ENCODE assay signal across 23 cellular contexts in the genomic region with DNA sequence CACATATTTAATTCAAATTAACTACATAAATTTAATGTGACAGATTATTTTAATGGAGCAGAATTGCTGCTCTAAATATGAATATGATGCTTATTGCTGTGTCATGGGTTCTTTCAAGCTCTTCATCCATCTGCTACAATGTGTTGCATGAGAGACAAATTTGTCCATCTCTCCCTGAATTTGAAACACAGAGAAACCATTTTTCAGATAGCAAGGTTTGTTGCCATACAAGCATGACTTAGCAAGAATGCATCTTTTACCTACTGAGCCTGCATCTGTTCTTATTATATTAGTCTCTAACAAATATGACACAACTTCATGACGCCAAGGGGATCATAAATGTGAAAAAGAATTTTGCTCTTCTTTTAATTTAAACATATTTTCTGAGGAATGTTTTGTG. TPM values are rescaled to one million over a fixed set of nuclear protein-coding genes. Genes with fewer than 3 reads are reported as not detected.
DNase-seq lines count a peak whose midpoint lies in the region; ATAC-seq, FAIRE-seq and TF ChIP-seq lines count a peak whose summit lies in the region.
"Had no signal": no experiment of that assay in that cellular context is flagged by ENCODE, and none has a peak within 500 bp of the region (broad histone marks: within the 10 kb centered on the region; RNA-seq: fewer than 3 reads in every experiment).

No MANE protein-coding gene starts in this region.

- no peaks in the 10 kb centered on the region for H3K9me1 ChIP-seq in K562 (ENCODE audit: control insufficient read depth, insufficient read depth, low read length)

- H3K9me3 ChIP-seq in HEK293 (ENCODE audit: control insufficient read depth, insufficient read depth, low read depth, low read length), result no peaks in the 10 kb centered on the region
- H3K9me3 ChIP-seq in K562 (replicated peaks; ENCODE audit: control insufficient read depth, insufficient read depth, low read depth, low read length), result no peaks in the 10 kb centered on the region
- H3K9me3 ChIP-seq: BLaER1 treated with 17β-estradiol and CSF1 and Interleukin-3, amounts not matched to agents 10 nM and 100 nM; Caco-2 had no signal

- no peaks in the 10 kb centered on the region for H3K79me2 ChIP-seq in K562 (ENCODE audit: control insufficient read depth, insufficient read depth, low read length)

- 0% methylated on average over 1 of the region's 1 CpG for WGBS in K562 (ENCODE audit: insufficient coverage, low coverage, missing lambda C conversion rate)

- no peak; the same call in 2 of the 3 replicates for ATAC-seq in K562
- ATAC-seq in GM18909 (IDR thresholded peaks at IDR 0.05; ENCODE audit: poor library complexity, unreplicated experiment), result no peak
- ATAC-seq in GM19023 (IDR thresholded peaks at IDR 0.05; ENCODE audit: unreplicated experiment), result no peak
- ATAC-seq: CD8-positive, alpha-beta T cell; GM12878 had no signal

- TF ChIP-seq POLR2A in K562 (conservative IDR thresholded peaks at IDR 0.05), result no peak

- H3K27ac ChIP-seq in HEK293 (ENCODE audit: extremely low read depth, low read depth, low read length) (no peak overlapping the region), K562 (ENCODE audit: extremely low read depth, low read depth, low read length) (no peak overlapping the region)
- H3K27ac ChIP-seq: BLaER1 treated with 17β-estradiol and CSF1 and Interleukin-3, amounts not matched to agents 10 nM and 100 nM; C4-2B had no signal

- H4K20me1 ChIP-seq in K562 (replicated peaks; ENCODE audit: control insufficient read depth, insufficient read depth, low read length), result no peaks in the 10 kb centered on the region
- H4K20me1 ChIP-seq: BLaER1 treated with 17β-estradiol and CSF1 and Interleukin-3, amounts not matched to agents 10 nM and 100 nM had no signal

- peaks cover 0 to 3% of the 10 kb centered on the region in 2 experiments; a peak in 2 of 5 replicates for H3K27me3 ChIP-seq in K562 (ENCODE audit: control insufficient read depth in 2 of 2, insufficient read depth in 2 of 2, low read length in 2 of 2)

- TF ChIP-seq CTCF in HEK293 (tag by site-specific recombination; IDR thresholded peaks at IDR 0.05) (no peak), K562 (IDR thresholded peaks at IDR 0.05 in 2 of 3, conservative IDR thresholded peaks at IDR 0.05 in 1 of 3; ENCODE audit: insufficient read depth in 2 of 3, low read depth in 1 of 3, low read length in 3 of 3) (no peak)

- CTCF ChIA-PET in HEK293 (lab: Yijun Ruan, JAX) (interaction anchor here (0.6 to 2.1 kb wide), 2 partner anchors 59 to 61 kb away, joined by 4 to 6 read pairs; no protein-coding TSS in a partner anchor), K562 (lab: Yijun Ruan, JAX; ENCODE audit: low intra/inter-chr PET ratio) (no interaction called here)

- BruUV-seq in K562 (replicated peaks; lab: Mats Ljungman, UMichigan), result no TSS peak

- H2AFZ ChIP-seq in K562 (ENCODE audit: low read depth, low read length), result no peak overlapping the region

- no peak for TF ChIP-seq RAD21 in K562 (CRISPR knock-in tag; conservative IDR thresholded peaks at IDR 0.05 in 1 of 2, IDR thresholded peaks at IDR 0.05 in 1 of 2)

- H3K4me1 ChIP-seq in HEK293 (ENCODE audit: control insufficient read depth, insufficient read depth, low read length) (no peaks in the 10 kb centered on the region), K562 (replicated peaks in 1 of 2; ENCODE audit: control insufficient read depth in 2 of 2, insufficient read depth in 2 of 2, low read length in 2 of 2) (no peaks in the 10 kb centered on the region; a peak in 1 of 5 replicates)
- H3K4me1 ChIP-seq: BLaER1 treated with 17β-estradiol and CSF1 and Interleukin-3, amounts not matched to agents 10 nM and 100 nM had no signal

- no peak overlapping the region for H3K9ac ChIP-seq in K562 (ENCODE audit: insufficient read depth in 1 of 2, low read depth in 2 of 2, low read length in 2 of 2)
- H3K9ac ChIP-seq: BLaER1 treated with 17β-estradiol and CSF1 and Interleukin-3, amounts not matched to agents 10 nM and 100 nM had no signal

- DNase-seq in K562 (ENCODE audit: extremely low read depth in 1 of 4, low spot score in 3 of 4) (no peak), DMS53 (lab: John Stamatoyannopoulos, UW) (no peak)
- DNase-seq: 8988T; AML-193; Caco-2; Calu3; CD4-positive, alpha-beta T cell; CD8-positive, alpha-beta T cell; DMS79; DND-41; EL; GDM1 had no signal

- peak; percentile 46 for FAIRE-seq in K562 (lab: Jason Lieb, UNC)
- FAIRE-seq: A204.1, D721Med, GM12878, GM12892, GM18507 had no signal

- H3K4me2 ChIP-seq in K562 (ENCODE audit: insufficient read depth, low read length), result no peak overlapping the region
- H3K4me2 ChIP-seq: BLaER1 treated with 17β-estradiol and CSF1 and Interleukin-3, amounts not matched to agents 10 nM and 100 nM had no signal

- no peak overlapping the region for H3K4me3 ChIP-seq in HEK293 (ENCODE audit: low read depth, low read length)
- no peak overlapping the region for H3K4me3 ChIP-seq in K562
- H3K4me3 ChIP-seq: BLaER1 treated with 17β-estradiol and CSF1 and Interleukin-3, amounts not matched to agents 10 nM and 100 nM; GM12878 had no signal

- in situ Hi-C loops in K562 (cut with MboI), result no loop called here

- TF ChIP-seq EP300 in K562 (IDR thresholded peaks at IDR 0.05; ENCODE audit: low read length), result no peak

- H3K36me3 ChIP-seq in HEK293 (ENCODE audit: control insufficient read depth in 2 of 2, insufficient read depth in 1 of 2, low read length in 2 of 2) (no peaks in the 10 kb centered on the region), K562 (ENCODE audit: control insufficient read depth, insufficient read depth, low read length) (no peaks in the 10 kb centered on the region)
- H3K36me3 ChIP-seq: BLaER1 treated with 17β-estradiol and CSF1 and Interleukin-3, amounts not matched to agents 10 nM and 100 nM had no signal

- intact Hi-C loops in K562 (cut with micrococcal nuclease), result no loop called here

- POLR2A ChIA-PET in HEK293 (lab: Yijun Ruan, JAX) (interaction anchor here (0.8 kb wide), 1 partner anchor 11 kb away, joined by 3 read pairs; no protein-coding TSS in a partner anchor), K562 (lab: Yijun Ruan, JAX) (no interaction called here)

TF ChIP-seq in HEK293, 187 proteins besides CTCF, POLR2A, EP300 and RAD21:
- TF ChIP-seq ZNF140 (tag by site-specific recombination; IDR thresholded peaks at IDR 0.05) (peak; percentile 40; the same call in 1 of the 2 replicates), ZNF707 (tag by site-specific recombination; IDR thresholded peaks at IDR 0.05) (no peak)

TF ChIP-seq in K562, 482 proteins besides CTCF, POLR2A, EP300 and RAD21:
- TF ChIP-seq ZNF316 (IDR thresholded peaks at IDR 0.05) (peak; percentile 80), CBFA2T3 (IDR thresholded peaks at IDR 0.05) (no peak), BACH1 (tag; IDR thresholded peaks at IDR 0.05) (peak; percentile 51; the same call in 1 of the 2 replicates), C11orf30 (IDR thresholded peaks at IDR 0.05; ENCODE audit: low read depth) (peak; percentile 79), MAFF (IDR thresholded peaks at IDR 0.05; ENCODE audit: low read length) (peak; percentile 38; the same call in 1 of the 2 replicates), BRCA1 (IDR thresholded peaks at IDR 0.05) (no peak), BRCA1 (CRISPR knock-in tag; IDR thresholded peaks at IDR 0.05) (no peak), NFE2 (IDR thresholded peaks at IDR 0.05; ENCODE audit: low read depth) (peak; percentile 79), NFE2L1 (tag; IDR thresholded peaks at IDR 0.05; ENCODE audit: borderline replicate concordance, low read depth) (peak; percentile 45; the same call in 1 of the 2 replicates), MAFG (tag; conservative IDR thresholded peaks at IDR 0.05) (peak; percentile 92)
TF ChIP-seq in K562: peak in this region for 7.

RNA-seq across cellular contexts. Expression of gene UTRN, which starts 8.0 kb away (rescaled TPM):
- 4.6 and 11.3 TPM in 2 replicates for total RNA-seq in K562 (2011; cell fraction: chromatin; rRNA removed; ENCODE audit: low replicate concordance)
- 2.4 and 2.8 TPM in 2 replicates for total RNA-seq in K562 (2011; cell fraction: nucleolus; rRNA removed)
- total RNA-seq in K562 (2011; cell fraction: nucleoplasm; rRNA removed), result 3.5 and 3.8 TPM in 2 replicates
- 10.0 and 10.4 TPM in 2 replicates for total RNA-seq in K562 (2014; rRNA removed)
- 11.5 and 15.9 TPM in 2 replicates for total RNA-seq in K562 (2014; rRNA removed; fragmentation: Illumina TruSeq; extraction: Trizol)
- 20.5 and 22.4 TPM in 2 replicates for total RNA-seq in K562 (2015; rRNA removed; fragmentation: Illumina TruSeq; extraction: Trizol)
- total RNA-seq in K562 (2021), result 10.4 and 12.0 TPM in 2 replicates
- 1.2 and 1.9 TPM in 2 replicates for polyA plus RNA-seq in K562 (2011; rRNA removed)
- polyA plus RNA-seq in K562 (2011; cell fraction: cytosol; rRNA removed), result 0.49 and 1.3 TPM in 2 replicates
- 2.2 and 3.4 TPM in 2 replicates for polyA plus RNA-seq in K562 (2011; cell fraction: nucleus; rRNA removed)
- polyA plus RNA-seq in K562 (2012), result 10.6 and 11.6 TPM in 2 replicates
- polyA plus RNA-seq in K562 (2014; fragmentation: Illumina TruSeq; extraction: Trizol), result 10.5 and 15.1 TPM in 2 replicates
- polyA plus RNA-seq in K562 (2014; fragmentation: Nextera tagmentation; extraction: Ambion mirVana), result 1 to 10 TPM in 1 of 2 experiments, under 1 TPM in 1; 0.94 to 2.1 TPM
- polyA plus RNA-seq in K562 (2014; rRNA removed), result 6.2 and 7.1 TPM in 2 replicates
- 4.3 and 8.3 TPM in 2 replicates for polyA minus RNA-seq in K562 (2011; rRNA and poly(A)+ RNA removed)
- 1.4 and 1.8 TPM in 2 replicates for polyA minus RNA-seq in K562 (2011; cell fraction: cytosol; rRNA and poly(A)+ RNA removed)
- polyA minus RNA-seq in K562 (2011; cell fraction: nucleus; rRNA and poly(A)+ RNA removed), result 5.0 and 9.2 TPM in 2 replicates
- total RNA-seq: G401 had no signal

Comparison
In these comparisons a context has a peak if more than half of its experiments do, and no peak if none do; other contexts are left out.
1. Of the 44 proteins assayed by ChIP-seq in both K562 and HEK293: peak only in K562: none; only in HEK293: ZNF140; in both: none; in neither: 43.